In the genomic region with DNA sequence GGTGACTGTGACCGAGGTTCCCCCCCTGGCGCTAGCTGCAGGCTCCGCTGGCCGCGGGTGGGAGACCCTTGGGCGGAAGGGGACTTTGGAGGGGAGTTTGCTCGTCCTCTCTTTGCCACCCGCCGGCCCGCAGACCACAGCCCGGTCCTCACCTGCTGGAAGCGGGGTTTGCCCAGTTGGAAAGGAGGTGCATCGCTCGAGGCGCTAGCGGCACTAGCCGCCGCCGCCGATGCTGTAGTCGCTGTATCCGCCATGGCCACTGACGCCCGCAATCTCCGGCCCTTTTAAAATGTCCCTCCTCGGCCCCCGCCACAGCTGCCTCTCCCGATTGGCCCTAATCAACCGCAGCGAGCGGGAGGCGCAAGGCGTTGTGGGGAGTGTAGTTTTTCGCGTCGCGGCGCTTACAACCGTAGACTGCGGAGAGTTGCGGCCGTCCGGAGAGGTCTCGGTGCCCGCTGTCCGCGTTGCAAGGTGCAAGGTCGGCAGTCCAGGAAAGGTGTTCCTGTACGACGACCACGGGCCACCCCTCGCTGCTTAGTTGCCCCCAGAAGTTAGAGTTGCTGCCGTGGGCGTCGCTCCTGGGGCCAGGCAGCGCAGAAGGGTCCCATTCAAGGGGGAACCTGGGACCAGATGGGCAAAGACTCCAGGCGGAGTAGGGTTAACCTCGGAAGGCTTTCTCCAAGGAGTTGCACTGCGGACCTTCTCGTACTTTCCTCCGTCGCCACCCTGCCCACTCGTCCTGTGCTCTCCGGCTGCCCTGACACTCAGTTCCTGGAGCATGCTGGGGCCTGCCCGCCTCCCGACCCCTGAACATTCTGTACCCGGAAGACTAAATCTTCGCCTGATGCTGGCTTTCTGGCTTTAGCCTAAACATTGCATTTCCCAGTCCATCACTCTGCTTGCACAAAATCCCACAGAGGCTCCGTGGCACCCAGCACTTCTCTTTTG, we compare ENCODE assay signal across 1 cellular context.
TF ChIP-seq lines count a peak whose summit lies in the region.

SFXN5 (minus strand) TSS at position 261 of the 948 bp plus-strand sequence; CDS start at position 254, 7 bp downstream.

TF ChIP-seq in K562, 482 proteins besides CTCF, POLR2A, EP300 and RAD21 (continued from another document and continues in another):
- TF ChIP-seq, protein P1, sequence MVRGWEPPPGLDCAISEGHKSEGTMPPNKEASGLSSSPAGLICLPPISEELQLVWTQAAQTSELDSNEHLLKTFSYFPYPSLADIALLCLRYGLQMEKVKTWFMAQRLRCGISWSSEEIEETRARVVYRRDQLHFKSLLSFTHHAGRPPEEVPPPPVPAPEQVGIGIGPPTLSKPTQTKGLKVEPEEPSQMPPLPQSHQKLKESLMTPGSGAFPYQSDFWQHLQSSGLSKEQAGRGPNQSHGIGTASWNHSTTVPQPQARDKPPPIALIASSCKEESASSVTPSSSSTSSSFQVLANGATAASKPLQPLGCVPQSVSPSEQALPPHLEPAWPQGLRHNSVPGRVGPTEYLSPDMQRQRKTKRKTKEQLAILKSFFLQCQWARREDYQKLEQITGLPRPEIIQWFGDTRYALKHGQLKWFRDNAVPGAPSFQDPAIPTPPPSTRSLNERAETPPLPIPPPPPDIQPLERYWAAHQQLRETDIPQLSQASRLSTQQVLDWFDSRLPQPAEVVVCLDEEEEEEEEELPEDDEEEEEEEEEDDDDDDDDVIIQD (CRISPR knock-in tag; IDR thresholded peaks at IDR 0.05), result no peak
- TF ChIP-seq HNRNPLL (IDR thresholded peaks at IDR 0.05; ENCODE audit: low read depth, low read length, poor library complexity, severe bottlenecking) (peak; percentile 99), NFATC3 (IDR thresholded peaks at IDR 0.05) (no peak), NR2C1 (IDR thresholded peaks at IDR 0.05) (peak; percentile 49), NR2C1 (tag; IDR thresholded peaks at IDR 0.05) (peak; percentile 50), HDAC2 (IDR thresholded peaks at IDR 0.05) (no peak; the same call in 1 of the 2 replicates), CBX1 (IDR thresholded peaks at IDR 0.05; ENCODE audit: low read depth) (no peak), ZNF445 (CRISPR knock-in tag; IDR thresholded peaks at IDR 0.05; ENCODE audit: low read depth) (no peak), NCOA2 (IDR thresholded peaks at IDR 0.05; ENCODE audit: partially characterized antibody in 2 of 2) (no peak), HMGN3 (IDR thresholded peaks at IDR 0.05; ENCODE audit: borderline replicate concordance, extremely low read depth, insufficient read length, low read depth, low read length) (peak; percentile 76), ZSCAN29 (IDR thresholded peaks at IDR 0.05) (no peak), RNF219 (CRISPR knock-in tag; IDR thresholded peaks at IDR 0.05) (no peak), SRF (CRISPR knock-in tag; IDR thresholded peaks at IDR 0.05) (peak in 1 of 2 experiments; percentile 62; a peak in 1 of 4 replicates), LARP7 (IDR thresholded peaks at IDR 0.05) (no peak), CUX1 (CRISPR knock-in tag; IDR thresholded peaks at IDR 0.05) (no peak), HINFP (tag; conservative IDR thresholded peaks at IDR 0.05; ENCODE audit: low read depth) (no peak), ATF6 (CRISPR knock-in tag; IDR thresholded peaks at IDR 0.05) (no peak), NEUROD1 (IDR thresholded peaks at IDR 0.05; ENCODE audit: borderline replicate concordance, low read depth, low read length, partially characterized antibody) (no peak), MAX (CRISPR knock-in tag; IDR thresholded peaks at IDR 0.05) (no peak), ATF4 (CRISPR knock-in tag; IDR thresholded peaks at IDR 0.05) (no peak), HNRNPH1 (optimal IDR thresholded peaks at IDR 0.05; ENCODE audit: low read depth, low read length) (no peak), ZC3H4 (CRISPR knock-in tag; IDR thresholded peaks at IDR 0.05; ENCODE audit: borderline replicate concordance) (no peak), CREBBP (IDR thresholded peaks at IDR 0.05; ENCODE audit: low read depth, low read length) (no peak), MITF (IDR thresholded peaks at IDR 0.05) (no peak), SMARCB1 (IDR thresholded peaks at IDR 0.05; ENCODE audit: insufficient read length, low read depth) (no peak), ZNF778 (CRISPR knock-in tag; IDR thresholded peaks at IDR 0.05) (no peak), NCOA6 (IDR thresholded peaks at IDR 0.05) (no peak), THRAP3 (IDR thresholded peaks at IDR 0.05; ENCODE audit: borderline replicate concordance) (no peak), ETS1 (conservative IDR thresholded peaks at IDR 0.05; ENCODE audit: control insufficient read depth, low read depth, low read length) (peak; percentile 94), COPS2 (conservative IDR thresholded peaks at IDR 0.05) (no peak), ZNF764 (CRISPR knock-in tag; IDR thresholded peaks at IDR 0.05; ENCODE audit: low read depth) (no peak), BDP1 (IDR thresholded peaks at IDR 0.05; ENCODE audit: insufficient read depth, insufficient read length) (no peak)
- TF ChIP-seq, protein P2, sequence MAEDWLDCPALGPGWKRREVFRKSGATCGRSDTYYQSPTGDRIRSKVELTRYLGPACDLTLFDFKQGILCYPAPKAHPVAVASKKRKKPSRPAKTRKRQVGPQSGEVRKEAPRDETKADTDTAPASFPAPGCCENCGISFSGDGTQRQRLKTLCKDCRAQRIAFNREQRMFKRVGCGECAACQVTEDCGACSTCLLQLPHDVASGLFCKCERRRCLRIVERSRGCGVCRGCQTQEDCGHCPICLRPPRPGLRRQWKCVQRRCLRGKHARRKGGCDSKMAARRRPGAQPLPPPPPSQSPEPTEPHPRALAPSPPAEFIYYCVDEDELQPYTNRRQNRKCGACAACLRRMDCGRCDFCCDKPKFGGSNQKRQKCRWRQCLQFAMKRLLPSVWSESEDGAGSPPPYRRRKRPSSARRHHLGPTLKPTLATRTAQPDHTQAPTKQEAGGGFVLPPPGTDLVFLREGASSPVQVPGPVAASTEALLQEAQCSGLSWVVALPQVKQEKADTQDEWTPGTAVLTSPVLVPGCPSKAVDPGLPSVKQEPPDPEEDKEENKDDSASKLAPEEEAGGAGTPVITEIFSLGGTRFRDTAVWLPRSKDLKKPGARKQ (CRISPR knock-in tag; IDR thresholded peaks at IDR 0.05), result no peak
- TF ChIP-seq, protein P3, sequence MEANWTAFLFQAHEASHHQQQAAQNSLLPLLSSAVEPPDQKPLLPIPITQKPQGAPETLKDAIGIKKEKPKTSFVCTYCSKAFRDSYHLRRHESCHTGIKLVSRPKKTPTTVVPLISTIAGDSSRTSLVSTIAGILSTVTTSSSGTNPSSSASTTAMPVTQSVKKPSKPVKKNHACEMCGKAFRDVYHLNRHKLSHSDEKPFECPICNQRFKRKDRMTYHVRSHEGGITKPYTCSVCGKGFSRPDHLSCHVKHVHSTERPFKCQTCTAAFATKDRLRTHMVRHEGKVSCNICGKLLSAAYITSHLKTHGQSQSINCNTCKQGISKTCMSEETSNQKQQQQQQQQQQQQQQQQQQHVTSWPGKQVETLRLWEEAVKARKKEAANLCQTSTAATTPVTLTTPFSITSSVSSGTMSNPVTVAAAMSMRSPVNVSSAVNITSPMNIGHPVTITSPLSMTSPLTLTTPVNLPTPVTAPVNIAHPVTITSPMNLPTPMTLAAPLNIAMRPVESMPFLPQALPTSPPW (CRISPR knock-in tag; IDR thresholded peaks at IDR 0.05), result peak; percentile 95
